In genomic region chr12:103965590-103966407, GRCh38 we compare ENCODE assay signal across 1 cellular context.
TF ChIP-seq lines count a peak whose summit lies in the region.

TSS of gene TDG (plus strand) at chr12:103965872. CDS start at chr12:103966038, 166 bp downstream.

TF ChIP-seq in HepG2, 621 proteins besides CTCF, POLR2A, EP300 and RAD21 (continued from another document and continues in another):
- TF ChIP-seq, protein P1, sequence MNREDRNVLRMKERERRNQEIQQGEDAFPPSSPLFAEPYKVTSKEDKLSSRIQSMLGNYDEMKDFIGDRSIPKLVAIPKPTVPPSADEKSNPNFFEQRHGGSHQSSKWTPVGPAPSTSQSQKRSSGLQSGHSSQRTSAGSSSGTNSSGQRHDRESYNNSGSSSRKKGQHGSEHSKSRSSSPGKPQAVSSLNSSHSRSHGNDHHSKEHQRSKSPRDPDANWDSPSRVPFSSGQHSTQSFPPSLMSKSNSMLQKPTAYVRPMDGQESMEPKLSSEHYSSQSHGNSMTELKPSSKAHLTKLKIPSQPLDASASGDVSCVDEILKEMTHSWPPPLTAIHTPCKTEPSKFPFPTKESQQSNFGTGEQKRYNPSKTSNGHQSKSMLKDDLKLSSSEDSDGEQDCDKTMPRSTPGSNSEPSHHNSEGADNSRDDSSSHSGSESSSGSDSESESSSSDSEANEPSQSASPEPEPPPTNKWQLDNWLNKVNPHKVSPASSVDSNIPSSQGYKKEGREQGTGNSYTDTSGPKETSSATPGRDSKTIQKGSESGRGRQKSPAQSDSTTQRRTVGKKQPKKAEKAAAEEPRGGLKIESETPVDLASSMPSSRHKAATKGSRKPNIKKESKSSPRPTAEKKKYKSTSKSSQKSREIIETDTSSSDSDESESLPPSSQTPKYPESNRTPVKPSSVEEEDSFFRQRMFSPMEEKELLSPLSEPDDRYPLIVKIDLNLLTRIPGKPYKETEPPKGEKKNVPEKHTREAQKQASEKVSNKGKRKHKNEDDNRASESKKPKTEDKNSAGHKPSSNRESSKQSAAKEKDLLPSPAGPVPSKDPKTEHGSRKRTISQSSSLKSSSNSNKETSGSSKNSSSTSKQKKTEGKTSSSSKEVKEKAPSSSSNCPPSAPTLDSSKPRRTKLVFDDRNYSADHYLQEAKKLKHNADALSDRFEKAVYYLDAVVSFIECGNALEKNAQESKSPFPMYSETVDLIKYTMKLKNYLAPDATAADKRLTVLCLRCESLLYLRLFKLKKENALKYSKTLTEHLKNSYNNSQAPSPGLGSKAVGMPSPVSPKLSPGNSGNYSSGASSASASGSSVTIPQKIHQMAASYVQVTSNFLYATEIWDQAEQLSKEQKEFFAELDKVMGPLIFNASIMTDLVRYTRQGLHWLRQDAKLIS (CRISPR knock-in tag; IDR thresholded peaks at IDR 0.05) = peak; percentile 33; the same call in 1 of the 2 replicates
- no peak; the same call in none of the 2 replicates for TF ChIP-seq ZFP1 (CRISPR knock-in tag; IDR thresholded peaks at IDR 0.05)
- TF ChIP-seq CREBL2 (CRISPR knock-in tag; IDR thresholded peaks at IDR 0.05; ENCODE audit: borderline replicate concordance) = peak; percentile 87; the same call in 1 of the 2 replicates
- TF ChIP-seq SNRNP70 (IDR thresholded peaks at IDR 0.05; ENCODE audit: low read depth, low read length) = no peak
- TF ChIP-seq, protein P2, sequence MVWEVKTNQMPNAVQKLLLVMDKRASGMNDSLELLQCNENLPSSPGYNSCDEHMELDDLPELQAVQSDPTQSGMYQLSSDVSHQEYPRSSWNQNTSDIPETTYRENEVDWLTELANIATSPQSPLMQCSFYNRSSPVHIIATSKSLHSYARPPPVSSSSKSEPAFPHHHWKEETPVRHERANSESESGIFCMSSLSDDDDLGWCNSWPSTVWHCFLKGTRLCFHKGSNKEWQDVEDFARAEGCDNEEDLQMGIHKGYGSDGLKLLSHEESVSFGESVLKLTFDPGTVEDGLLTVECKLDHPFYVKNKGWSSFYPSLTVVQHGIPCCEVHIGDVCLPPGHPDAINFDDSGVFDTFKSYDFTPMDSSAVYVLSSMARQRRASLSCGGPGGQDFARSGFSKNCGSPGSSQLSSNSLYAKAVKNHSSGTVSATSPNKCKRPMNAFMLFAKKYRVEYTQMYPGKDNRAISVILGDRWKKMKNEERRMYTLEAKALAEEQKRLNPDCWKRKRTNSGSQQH (CRISPR knock-in tag; IDR thresholded peaks at IDR 0.05; ENCODE audit: low read depth) = peak; percentile 64; the same call in 1 of the 2 replicates
- no peak; the same call in 1 of the 2 replicates for TF ChIP-seq HNF4A (CRISPR knock-in tag; IDR thresholded peaks at IDR 0.05)
- no peak for TF ChIP-seq MAF1 (CRISPR knock-in tag; IDR thresholded peaks at IDR 0.05; ENCODE audit: borderline replicate concordance)
- TF ChIP-seq NFKBIZ (CRISPR knock-in tag; IDR thresholded peaks at IDR 0.05) = peak; percentile 60; the same call in 1 of the 2 replicates
- no peak for TF ChIP-seq ZNF260 (CRISPR knock-in tag; IDR thresholded peaks at IDR 0.05; ENCODE audit: borderline replicate concordance, low read depth)
- TF ChIP-seq, protein P3, sequence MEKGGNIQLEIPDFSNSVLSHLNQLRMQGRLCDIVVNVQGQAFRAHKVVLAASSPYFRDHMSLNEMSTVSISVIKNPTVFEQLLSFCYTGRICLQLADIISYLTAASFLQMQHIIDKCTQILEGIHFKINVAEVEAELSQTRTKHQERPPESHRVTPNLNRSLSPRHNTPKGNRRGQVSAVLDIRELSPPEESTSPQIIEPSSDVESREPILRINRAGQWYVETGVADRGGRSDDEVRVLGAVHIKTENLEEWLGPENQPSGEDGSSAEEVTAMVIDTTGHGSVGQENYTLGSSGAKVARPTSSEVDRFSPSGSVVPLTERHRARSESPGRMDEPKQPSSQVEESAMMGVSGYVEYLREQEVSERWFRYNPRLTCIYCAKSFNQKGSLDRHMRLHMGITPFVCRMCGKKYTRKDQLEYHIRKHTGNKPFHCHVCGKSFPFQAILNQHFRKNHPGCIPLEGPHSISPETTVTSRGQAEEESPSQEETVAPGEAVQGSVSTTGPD (CRISPR knock-in tag; IDR thresholded peaks at IDR 0.05) = no peak
- no peak for TF ChIP-seq ZNF850 (CRISPR knock-in tag; conservative IDR thresholded peaks at IDR 0.05)
- peak; percentile 76; the same call in 1 of the 2 replicates for TF ChIP-seq ZFP90 (CRISPR knock-in tag; IDR thresholded peaks at IDR 0.05; ENCODE audit: borderline replicate concordance)
- peak; percentile 94 for TF ChIP-seq IRF9 (CRISPR knock-in tag; IDR thresholded peaks at IDR 0.05; ENCODE audit: borderline replicate concordance)
- TF ChIP-seq ZBTB33 (CRISPR knock-in tag; IDR thresholded peaks at IDR 0.05) = 0 out of 2 replicates have a peak, but pooled peaks have one; percentile 21
- TF ChIP-seq SATB2 (CRISPR knock-in tag; IDR thresholded peaks at IDR 0.05) = peak; percentile 89; the same call in 1 of the 2 replicates
- no peak for TF ChIP-seq DZIP1 (CRISPR knock-in tag; IDR thresholded peaks at IDR 0.05)
- peak; percentile 92; the same call in 1 of the 2 replicates for TF ChIP-seq GLI4 (CRISPR knock-in tag; IDR thresholded peaks at IDR 0.05; ENCODE audit: borderline replicate concordance)
- TF ChIP-seq ZNF3 (CRISPR knock-in tag; IDR thresholded peaks at IDR 0.05) = no peak
- peak; percentile 32; the same call in 1 of the 2 replicates for TF ChIP-seq MAZ (IDR thresholded peaks at IDR 0.05; ENCODE audit: borderline replicate concordance, low read depth, low read length)
- TF ChIP-seq MAZ (CRISPR knock-in tag; IDR thresholded peaks at IDR 0.05; ENCODE audit: low read depth) = peak; percentile 88
- TF ChIP-seq POGK (CRISPR knock-in tag; conservative IDR thresholded peaks at IDR 0.05) = peak; percentile 79; the same call in 1 of the 2 replicates
- peak; percentile 25; the same call in 1 of the 2 replicates for TF ChIP-seq NR2F2 (IDR thresholded peaks at IDR 0.05; ENCODE audit: borderline replicate concordance, low read depth)
- TF ChIP-seq NFRKB (IDR thresholded peaks at IDR 0.05) = no peak
- TF ChIP-seq NRL (CRISPR knock-in tag; IDR thresholded peaks at IDR 0.05; ENCODE audit: borderline replicate concordance) = no peak; the same call in 1 of the 2 replicates
- no peak for TF ChIP-seq RBAK (CRISPR knock-in tag; IDR thresholded peaks at IDR 0.05)
- TF ChIP-seq HIVEP1 (CRISPR knock-in tag; IDR thresholded peaks at IDR 0.05) = peak; percentile 85
- TF ChIP-seq, protein P4, sequence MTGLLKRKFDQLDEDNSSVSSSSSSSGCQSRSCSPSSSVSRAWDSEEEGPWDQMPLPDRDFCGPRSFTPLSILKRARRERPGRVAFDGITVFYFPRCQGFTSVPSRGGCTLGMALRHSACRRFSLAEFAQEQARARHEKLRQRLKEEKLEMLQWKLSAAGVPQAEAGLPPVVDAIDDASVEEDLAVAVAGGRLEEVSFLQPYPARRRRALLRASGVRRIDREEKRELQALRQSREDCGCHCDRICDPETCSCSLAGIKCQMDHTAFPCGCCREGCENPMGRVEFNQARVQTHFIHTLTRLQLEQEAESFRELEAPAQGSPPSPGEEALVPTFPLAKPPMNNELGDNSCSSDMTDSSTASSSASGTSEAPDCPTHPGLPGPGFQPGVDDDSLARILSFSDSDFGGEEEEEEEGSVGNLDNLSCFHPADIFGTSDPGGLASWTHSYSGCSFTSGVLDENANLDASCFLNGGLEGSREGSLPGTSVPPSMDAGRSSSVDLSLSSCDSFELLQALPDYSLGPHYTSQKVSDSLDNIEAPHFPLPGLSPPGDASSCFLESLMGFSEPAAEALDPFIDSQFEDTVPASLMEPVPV (CRISPR knock-in tag; IDR thresholded peaks at IDR 0.05) = peak; percentile 91
- TF ChIP-seq ZMAT5 (CRISPR knock-in tag; IDR thresholded peaks at IDR 0.05; ENCODE audit: borderline replicate concordance, low read depth) = no peak
- peak; percentile 46; the same call in 1 of the 2 replicates for TF ChIP-seq ZNF704 (CRISPR knock-in tag; IDR thresholded peaks at IDR 0.05; ENCODE audit: borderline replicate concordance)
- TF ChIP-seq NCOR1 (IDR thresholded peaks at IDR 0.05; ENCODE audit: borderline replicate concordance, low read length) = peak; percentile 41; the same call in 1 of the 2 replicates
- TF ChIP-seq CAMTA2 (CRISPR knock-in tag; IDR thresholded peaks at IDR 0.05; ENCODE audit: borderline replicate concordance) = no peak
- peak; percentile 82; the same call in 1 of the 2 replicates for TF ChIP-seq ZNF441 (CRISPR knock-in tag; IDR thresholded peaks at IDR 0.05; ENCODE audit: borderline replicate concordance)
- TF ChIP-seq, protein P5, sequence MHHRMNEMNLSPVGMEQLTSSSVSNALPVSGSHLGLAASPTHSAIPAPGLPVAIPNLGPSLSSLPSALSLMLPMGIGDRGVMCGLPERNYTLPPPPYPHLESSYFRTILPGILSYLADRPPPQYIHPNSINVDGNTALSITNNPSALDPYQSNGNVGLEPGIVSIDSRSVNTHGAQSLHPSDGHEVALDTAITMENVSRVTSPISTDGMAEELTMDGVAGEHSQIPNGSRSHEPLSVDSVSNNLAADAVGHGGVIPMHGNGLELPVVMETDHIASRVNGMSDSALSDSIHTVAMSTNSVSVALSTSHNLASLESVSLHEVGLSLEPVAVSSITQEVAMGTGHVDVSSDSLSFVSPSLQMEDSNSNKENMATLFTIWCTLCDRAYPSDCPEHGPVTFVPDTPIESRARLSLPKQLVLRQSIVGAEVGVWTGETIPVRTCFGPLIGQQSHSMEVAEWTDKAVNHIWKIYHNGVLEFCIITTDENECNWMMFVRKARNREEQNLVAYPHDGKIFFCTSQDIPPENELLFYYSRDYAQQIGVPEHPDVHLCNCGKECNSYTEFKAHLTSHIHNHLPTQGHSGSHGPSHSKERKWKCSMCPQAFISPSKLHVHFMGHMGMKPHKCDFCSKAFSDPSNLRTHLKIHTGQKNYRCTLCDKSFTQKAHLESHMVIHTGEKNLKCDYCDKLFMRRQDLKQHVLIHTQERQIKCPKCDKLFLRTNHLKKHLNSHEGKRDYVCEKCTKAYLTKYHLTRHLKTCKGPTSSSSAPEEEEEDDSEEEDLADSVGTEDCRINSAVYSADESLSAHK (CRISPR knock-in tag; IDR thresholded peaks at IDR 0.05; ENCODE audit: borderline replicate concordance) = no peak; the same call in 1 of the 2 replicates
- TF ChIP-seq FLYWCH1 (CRISPR knock-in tag; IDR thresholded peaks at IDR 0.05) = no peak
- TF ChIP-seq SIN3B (IDR thresholded peaks at IDR 0.05; ENCODE audit: low read length) = peak; percentile 73; the same call in 1 of the 2 replicates
- peak; percentile 76 for TF ChIP-seq ATF1 (CRISPR knock-in tag; IDR thresholded peaks at IDR 0.05)
